Comparison of ENCODE assay signal across 36 cellular contexts in the genomic region with DNA sequence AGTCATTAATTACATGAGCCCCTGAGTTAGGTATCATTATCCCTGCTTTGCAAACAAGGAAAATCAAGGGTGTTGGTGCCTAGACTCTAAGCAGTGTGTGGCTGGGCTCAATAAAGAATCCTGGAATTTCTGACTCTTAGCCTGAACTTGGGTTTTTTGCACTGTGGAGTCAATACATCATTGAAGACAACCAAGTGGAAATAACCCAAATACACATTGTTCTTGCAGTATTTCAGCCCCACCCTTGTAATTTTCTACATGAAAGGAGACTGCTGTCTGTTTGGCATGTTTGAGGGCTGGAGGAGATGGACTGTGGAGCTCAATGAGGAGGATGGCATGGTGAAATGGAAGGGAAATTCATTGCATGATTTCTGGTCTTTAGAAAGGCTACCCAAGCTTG.
"Had no signal": no experiment of that assay in that cellular context is flagged by ENCODE, and none has a peak within 500 bp of the region (broad histone marks: within the 10 kb centered on the region; RNA-seq: fewer than 3 reads in every experiment).

No MANE protein-coding gene starts in this region.

- H3K4me3 ChIP-seq: adrenal gland, cardiac muscle cell had no signal

- H3K36me3 Mint-ChIP-seq: activated naive CD4-positive, alpha-beta T cell treated with anti-CD3 and anti-CD28 coated beads, Interleukin-2, amount 50 U/mL, for 72 hours; activated naive CD8-positive, alpha-beta T cell treated with anti-CD3 and anti-CD28 coated beads for 36 hours; brain had no signal

- H3K36me3 ChIP-seq: adrenal gland, cardiac muscle cell had no signal

- H3K4me1 ChIP-seq: adrenal gland had no signal

- FAIRE-seq: bronchial epithelial cell, TTC549 had no signal

- H3K4me3 Mint-ChIP-seq: activated B cell treated with CpG ODN at 0.5 μM for 24 hours; activated CD4-positive, alpha-beta memory T cell treated with anti-CD3 and anti-CD28 coated beads, Interleukin-2, amount 10 ng/mL, durations not matched to agents 7 days and 5 days; activated CD4-positive, alpha-beta T cell treated with anti-CD3 and anti-CD28 coated beads, Interleukin-2, amount 10 ng/mL, durations not matched to agents 7 days and 5 days; activated naive CD4-positive, alpha-beta T cell treated with anti-CD3 and anti-CD28 coated beads for 36 hours; activated naive CD8-positive, alpha-beta T cell treated with anti-CD3 and anti-CD28 coated beads for 36 hours; activated T-cell treated with anti-CD3 and anti-CD28 coated beads, Interleukin-2, amount 50 U/mL, for 4 hours; activated T-cell treated with anti-CD3 and anti-CD28 coated beads, Interleukin-2, amount 50 U/mL, for 72 hours; activated T-helper 1 cell treated with anti-CD3 and anti-CD28 coated beads, Interleukin-12 subunit alpha, Interleukin-12 subunit beta, Interleukin-2, Interleukin-4 antibody, amounts not matched to agents 30 ng/mL and 10 ng/mL and 1 ng/mL, durations not matched to agents 14 hours and 24 hours and 36 hours; activated T-helper 17 cell treated with anti-CD3 and anti-CD28 coated beads, Interleukin-2, amount 50 U/mL, for 72 hours; brain; central memory CD8-positive, alpha-beta T cell; T-helper 1 cell treated with Interleukin-12 subunit alpha and Interleukin-12 subunit beta and Interleukin-4 antibody, amounts not matched to agents 30 μg/mL and 1 μg/mL, for 36 hours; T-helper 2 cell treated with Interferon-gamma antibody and Interleukin-4, amounts not matched to agents 5 μg/mL and 100 μg/mL, for 36 hours had no signal

- H3K9me3 ChIP-seq: adrenal gland had no signal

- ATAC-seq: activated naive CD4-positive, alpha-beta T cell treated with anti-CD3 and anti-CD28 coated beads, Interleukin-2, amount 50 U/mL, for 72 hours; activated T-cell treated with anti-CD3 and anti-CD28 coated beads, Interleukin-2, amount 50 U/mL, for 4 hours; activated T-cell treated with anti-CD3 and anti-CD28 coated beads, Interleukin-2, amount 50 U/mL, for 72 hours; activated T-helper 17 cell treated with anti-CD3 and anti-CD28 coated beads, Interleukin-2, amount 50 U/mL, for 72 hours had no signal

- H3K4me1 Mint-ChIP-seq: activated B cell treated with CpG ODN at 0.5 μM for 24 hours; activated CD4-positive, alpha-beta memory T cell treated with anti-CD3 and anti-CD28 coated beads, Interleukin-2, amount 10 ng/mL, durations not matched to agents 7 days and 5 days; activated CD4-positive, alpha-beta T cell treated with anti-CD3 and anti-CD28 coated beads, Interleukin-2, amount 10 ng/mL, durations not matched to agents 7 days and 5 days; activated naive CD8-positive, alpha-beta T cell treated with anti-CD3 and anti-CD28 coated beads for 36 hours; activated T-helper 17 cell treated with anti-CD3 and anti-CD28 coated beads, Interleukin-2, amount 50 U/mL, for 72 hours; central memory CD8-positive, alpha-beta T cell had no signal

- H3K27ac ChIP-seq: adrenal gland, cardiac muscle cell, VCaP had no signal

- H3K27me3 ChIP-seq: adrenal gland, cardiac muscle cell had no signal

- DNase-seq: activated B cell treated with CpG ODN at 0.5 μM for 24 hours; activated CD4-positive, alpha-beta memory T cell treated with anti-CD3 and anti-CD28 coated beads, Interleukin-2, amount 10 ng/mL, durations not matched to agents 7 days and 5 days; activated CD4-positive, alpha-beta T cell treated with anti-CD3 and anti-CD28 coated beads for 4 hours; activated CD4-positive, alpha-beta T cell treated with anti-CD3 and anti-CD28 coated beads, Interleukin-2, amount 10 ng/mL, durations not matched to agents 7 days and 5 days; activated CD4-positive, alpha-beta T cell treated with anti-CD3 and anti-CD28 coated beads, Interleukin-2, amount 50 U/mL, for 48 hours; activated CD4-positive, CD25-positive, alpha-beta regulatory T cell treated with anti-CD3 and anti-CD28 coated beads, Interleukin-2, amount 50 U/mL, for 72 hours; activated CD8-positive, alpha-beta memory T cell treated with anti-CD3 and anti-CD28 coated beads, Interleukin-2, amount 50 U/mL, for 4 hours; activated effector memory CD4-positive, alpha-beta T cell treated with anti-CD3 and anti-CD28 coated beads, Interleukin-2, amount 50 U/mL, for 16 hours; activated gamma-delta T cell treated with Interleukin-2 at 50 U/mL for 16 hours; activated naive CD4-positive, alpha-beta T cell; activated naive CD4-positive, alpha-beta T cell treated with anti-CD3 and anti-CD28 coated beads for 36 hours; activated naive CD4-positive, alpha-beta T cell treated with anti-CD3 and anti-CD28 coated beads, Interleukin-2, amount 50 U/mL, for 16 hours; activated naive CD8-positive, alpha-beta T cell treated with anti-CD3 and anti-CD28 coated beads for 36 hours; activated T-cell treated with anti-CD3 and anti-CD28 coated beads for 4 hours; activated T-cell treated with anti-CD3 and anti-CD28 coated beads, Interleukin-2, amount 50 U/mL, for 1 hour; activated T-cell treated with anti-CD3 and anti-CD28 coated beads, Interleukin-2, amount 50 U/mL, for 4 hours; activated T-cell treated with anti-CD3 and anti-CD28 coated beads, Interleukin-2, amount 50 U/mL, for 72 hours; adrenal gland; amniotic stem cell; aorta; caudate nucleus; cerebellar nuclear complex; T-helper 1 cell; T-helper 2 cell; T-helper 9 cell had no signal

- H3K27ac Mint-ChIP-seq: activated B cell treated with CpG ODN at 0.5 μM for 24 hours; activated CD4-positive, alpha-beta memory T cell treated with anti-CD3 and anti-CD28 coated beads, Interleukin-2, amount 10 ng/mL, durations not matched to agents 7 days and 5 days; activated CD4-positive, alpha-beta T cell treated with anti-CD3 and anti-CD28 coated beads, Interleukin-2, amount 10 ng/mL, durations not matched to agents 7 days and 5 days; activated naive CD4-positive, alpha-beta T cell treated with anti-CD3 and anti-CD28 coated beads for 36 hours; activated naive CD4-positive, alpha-beta T cell treated with anti-CD3 and anti-CD28 coated beads, Interleukin-2, amount 50 U/mL, for 72 hours; activated naive CD8-positive, alpha-beta T cell treated with anti-CD3 and anti-CD28 coated beads for 36 hours; activated T-cell treated with anti-CD3 and anti-CD28 coated beads, Interleukin-2, amount 50 U/mL, for 72 hours; activated T-helper 1 cell treated with anti-CD3 and anti-CD28 coated beads, Interleukin-12 subunit alpha, Interleukin-12 subunit beta, Interleukin-2, Interleukin-4 antibody, amounts not matched to agents 30 ng/mL and 10 ng/mL and 1 ng/mL, durations not matched to agents 14 hours and 24 hours and 36 hours; activated T-helper 17 cell treated with anti-CD3 and anti-CD28 coated beads, Interleukin-2, amount 50 U/mL, for 72 hours; brain; T-helper 1 cell treated with Interleukin-12 subunit alpha and Interleukin-12 subunit beta and Interleukin-4 antibody, amounts not matched to agents 30 μg/mL and 1 μg/mL, for 36 hours; T-helper 2 cell treated with Interferon-gamma antibody and Interleukin-4, amounts not matched to agents 5 μg/mL and 100 μg/mL, for 36 hours had no signal

- H3K9me3 Mint-ChIP-seq: activated B cell treated with CpG ODN at 0.5 μM for 24 hours; activated CD4-positive, alpha-beta memory T cell treated with anti-CD3 and anti-CD28 coated beads, Interleukin-2, amount 10 ng/mL, durations not matched to agents 7 days and 5 days; activated CD4-positive, alpha-beta T cell treated with anti-CD3 and anti-CD28 coated beads, Interleukin-2, amount 10 ng/mL, durations not matched to agents 7 days and 5 days; activated naive CD4-positive, alpha-beta T cell treated with anti-CD3 and anti-CD28 coated beads for 36 hours; activated naive CD4-positive, alpha-beta T cell treated with anti-CD3 and anti-CD28 coated beads, Interleukin-2, amount 50 U/mL, for 72 hours; activated naive CD8-positive, alpha-beta T cell treated with anti-CD3 and anti-CD28 coated beads for 36 hours; activated T-cell treated with anti-CD3 and anti-CD28 coated beads, Interleukin-2, amount 50 U/mL, for 4 hours; activated T-cell treated with anti-CD3 and anti-CD28 coated beads, Interleukin-2, amount 50 U/mL, for 72 hours; activated T-helper 1 cell treated with anti-CD3 and anti-CD28 coated beads, Interleukin-12 subunit alpha, Interleukin-12 subunit beta, Interleukin-2, Interleukin-4 antibody, amounts not matched to agents 30 ng/mL and 10 ng/mL and 1 ng/mL, durations not matched to agents 14 hours and 24 hours and 36 hours; activated T-helper 17 cell treated with anti-CD3 and anti-CD28 coated beads, Interleukin-2, amount 50 U/mL, for 72 hours; brain; central memory CD8-positive, alpha-beta T cell; T-helper 1 cell treated with Interleukin-12 subunit alpha and Interleukin-12 subunit beta and Interleukin-4 antibody, amounts not matched to agents 30 μg/mL and 1 μg/mL, for 36 hours; T-helper 2 cell treated with Interferon-gamma antibody and Interleukin-4, amounts not matched to agents 5 μg/mL and 100 μg/mL, for 36 hours had no signal
